20 cellular contexts compared by ENCODE assay signal in the genomic region with DNA sequence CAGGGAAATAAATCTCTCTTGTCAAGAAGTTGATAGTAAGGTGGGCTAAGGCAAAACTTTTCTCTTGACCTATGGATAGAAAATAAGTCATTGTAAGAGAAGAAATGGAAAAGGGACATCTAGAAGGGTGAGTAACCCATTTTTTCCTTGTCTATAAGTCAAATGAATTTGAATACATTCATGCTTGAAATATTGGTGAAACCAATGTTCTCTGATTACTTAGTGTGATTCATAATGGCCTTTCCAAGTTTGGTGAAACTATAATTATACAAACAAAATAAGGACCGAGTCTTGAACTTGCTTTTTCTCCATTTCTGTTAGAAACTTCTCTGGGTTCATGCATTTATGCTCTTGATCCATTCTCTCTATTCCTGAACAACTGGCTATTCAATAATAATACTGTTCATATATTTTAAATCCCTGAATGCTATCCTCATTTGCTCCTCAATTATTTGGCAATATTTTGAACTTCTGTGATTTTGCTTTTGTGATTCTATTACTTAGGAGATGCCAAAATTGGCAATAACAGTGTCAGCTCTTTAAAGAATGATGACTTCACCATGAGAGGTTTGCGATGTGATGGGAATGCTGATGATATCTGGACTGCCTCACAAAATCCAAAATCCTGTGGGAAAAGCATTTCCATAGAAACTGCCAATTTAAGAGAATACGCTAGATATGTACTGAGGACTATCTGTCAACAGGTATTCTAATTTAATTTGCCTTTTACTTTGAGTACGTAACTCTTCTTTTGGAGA. TPM values are rescaled to one million over a fixed set of nuclear protein-coding genes. Genes with fewer than 3 reads are reported as not detected.
"Had no signal": no experiment of that assay in that cellular context is flagged by ENCODE, and none has a peak within 500 bp of the region (broad histone marks: within the 10 kb centered on the region; RNA-seq: fewer than 3 reads in every experiment).

No MANE protein-coding gene starts in this region.

- H3K36me3 ChIP-seq: gastroesophageal sphincter, heart left ventricle, left ventricle myocardium inferior, tibial artery had no signal

- FAIRE-seq: colon, TTC549 had no signal

- H3K4me3 ChIP-seq: body of pancreas, gastroesophageal sphincter, heart left ventricle, left ventricle myocardium inferior, tibial artery had no signal

- DNase-seq: activated CD4-positive, alpha-beta T cell treated with anti-CD3 and anti-CD28 coated beads, Interleukin-2, amount 50 U/mL, for 48 hours; amniotic stem cell; body of pancreas; central memory CD4-positive, alpha-beta T cell; dorsolateral prefrontal cortex; heart left ventricle; kidney glomerular epithelial cell; left ventricle myocardium inferior; mammary epithelial cell; occipital lobe; retina; stimulated activated naive B cell treated with anti-CD40 and anti-IgM and Interleukin-4, amounts not matched to agents 10 μg/mL and 1 μg/mL and 100 μg/mL, for 72 hours; tibial artery had no signal

- H3K27me3 ChIP-seq: body of pancreas, dorsolateral prefrontal cortex, gastroesophageal sphincter, heart left ventricle, tibial artery had no signal

- ATAC-seq: body of pancreas, gastroesophageal sphincter, heart left ventricle had no signal

RNA-seq across cellular contexts. Expression of a gene that starts 12.3 kb away (rescaled TPM):
- total RNA-seq: mammary epithelial cell; myocyte; T-helper 2 cell treated with Interferon-gamma antibody and Interleukin-4, amounts not matched to agents 100 ng/mL and 5 ng/mL, for 36 hours had no signal

RNA-seq across cellular contexts. Expression of a gene that starts 42.9 kb away (rescaled TPM):
- total RNA-seq: mammary epithelial cell; myocyte; T-helper 2 cell treated with Interferon-gamma antibody and Interleukin-4, amounts not matched to agents 100 ng/mL and 5 ng/mL, for 36 hours had no signal

RNA-seq across cellular contexts. Expression of a gene that starts 55.6 kb away (rescaled TPM):
- total RNA-seq: body of pancreas, dorsolateral prefrontal cortex, heart left ventricle, left ventricle myocardium inferior, myocyte, occipital lobe, posterior vena cava, subcutaneous adipose tissue had no signal
